ENCODE assay signal across 8 cellular contexts in the genomic region with DNA sequence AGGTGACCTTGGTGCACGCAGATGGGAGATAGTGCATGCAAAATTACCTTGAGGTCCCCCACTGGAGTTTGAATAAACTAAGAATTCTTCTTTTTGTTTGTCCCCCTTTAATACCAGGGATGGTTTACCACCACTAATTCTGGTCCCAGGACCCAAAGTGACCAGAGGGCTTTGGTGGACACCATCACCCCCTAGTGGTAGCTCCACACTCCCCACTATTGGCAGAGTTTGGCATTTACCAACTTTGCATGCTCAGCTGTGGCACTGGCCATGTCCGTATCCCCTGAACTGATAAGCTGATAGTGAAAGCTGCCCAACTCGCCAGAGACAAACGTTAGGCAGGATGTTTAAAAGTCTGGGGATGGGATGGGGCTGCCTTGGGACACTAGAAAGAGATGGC. TPM values are rescaled to one million over a fixed set of nuclear protein-coding genes. Genes with fewer than 3 reads are reported as not detected.
A peak's percentile ranks its signal among the peaks of the same experiment; 100 is the strongest.
DNase-seq lines count a peak whose midpoint lies in the region.

No MANE protein-coding gene starts in this region.

- DNase-seq in DMS 273 (lab: John Stamatoyannopoulos, UW; ENCODE audit: unreplicated experiment) (peak; percentile 85), DMS 273 treated with DMSO at 0.1 percent for 48 hours (lab: John Stamatoyannopoulos, UW) (no peak), HuH-7.5 (ENCODE audit: low spot score) (peak; percentile 72), UCSD-AML1 (lab: John Stamatoyannopoulos, UW; ENCODE audit: unreplicated experiment) (peak; percentile 8), hypothalamus (lab: John Stamatoyannopoulos, UW) (peak in 40 of 51 donors; percentile 13 to 78 (median 45)), superior temporal gyrus (ENCODE audit: extremely low spot score) (peak; percentile 93), A172 (ENCODE audit: low spot score) (no peak)
- no peak for DNase-seq in activated effector memory CD4-positive, alpha-beta T cell treated with Interleukin-2 at 50 U/mL for 16 hours

RNA-seq across cellular contexts. Expression of a gene that starts 3.3 kb away (rescaled TPM):
- total RNA-seq in A172 (2014; rRNA removed; shearing (Covaris generic)), result 8.5 and 10.1 TPM in 2 replicates

Comparison
In these comparisons a context has a peak if more than half of its experiments do, and no peak if none do; other contexts are left out.
1. DNase-seq: peak in DMS 273 (single experiment), HuH-7.5 (single experiment), UCSD-AML1 (single experiment), hypothalamus (40 of 51) and superior temporal gyrus (single experiment); none in DMS 273 treated with DMSO at 0.1 percent for 48 hours (single experiment), activated effector memory CD4-positive, alpha-beta T cell treated with Interleukin-2 at 50 U/mL for 16 hours (single experiment) and A172 (single experiment).